ENCODE assay signal across 8 cellular contexts in the genomic region with DNA sequence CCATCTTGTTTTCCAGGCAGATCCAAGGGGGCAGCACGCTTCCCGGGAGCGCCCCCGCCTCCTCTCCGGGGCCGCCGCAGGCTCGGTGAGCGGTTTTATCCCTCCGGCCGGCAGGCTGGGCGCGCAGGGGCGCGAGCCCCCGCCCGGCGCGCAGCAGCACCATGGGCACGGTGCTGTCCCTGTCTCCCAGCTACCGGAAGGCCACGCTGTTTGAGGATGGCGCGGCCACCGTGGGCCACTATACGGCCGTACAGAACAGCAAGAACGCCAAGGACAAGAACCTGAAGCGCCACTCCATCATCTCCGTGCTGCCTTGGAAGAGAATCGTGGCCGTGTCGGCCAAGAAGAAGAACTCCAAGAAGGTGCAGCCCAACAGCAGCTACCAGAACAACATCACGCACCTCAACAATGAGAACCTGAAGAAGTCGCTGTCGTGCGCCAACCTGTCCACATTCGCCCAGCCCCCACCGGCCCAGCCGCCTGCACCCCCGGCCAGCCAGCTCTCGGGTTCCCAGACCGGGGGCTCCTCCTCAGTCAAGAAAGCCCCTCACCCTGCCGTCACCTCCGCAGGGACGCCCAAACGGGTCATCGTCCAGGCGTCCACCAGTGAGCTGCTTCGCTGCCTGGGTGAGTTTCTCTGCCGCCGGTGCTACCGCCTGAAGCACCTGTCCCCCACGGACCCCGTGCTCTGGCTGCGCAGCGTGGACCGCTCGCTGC. TPM values are rescaled to one million over a fixed set of nuclear protein-coding genes. Genes with fewer than 3 reads are reported as not detected.
DNase-seq lines count a peak whose midpoint lies in the region; ATAC-seq and TF ChIP-seq lines count a peak whose summit lies in the region.

No MANE protein-coding gene starts in this region.

- H3K27ac ChIP-seq in A673 (ENCODE audit: low read depth, low read length, poor library complexity, severe bottlenecking) (no peak overlapping the region), PC-9 (no peak overlapping the region), mesendoderm (ENCODE audit: low read depth, low read length) (peak overlapping the region; percentile 40), upper lobe of right lung (no peak overlapping the region)

- no peak overlapping the region for H2BK15ac ChIP-seq in mesendoderm (replicated peaks; ENCODE audit: low read depth)

- peak overlapping the region; percentile 98 for H3K4me2 ChIP-seq in PC-9
- peak overlapping the region; percentile 90 for H3K4me2 ChIP-seq in mesendoderm (ENCODE audit: low read length)

- H3K56ac ChIP-seq in mesendoderm (ENCODE audit: low read length): peak overlapping the region; percentile 64

- BruUV-seq in A673 (replicated peaks; lab: Mats Ljungman, UMichigan) (TSS peak; percentile 15), PC-9 (replicated peaks; lab: Mats Ljungman, UMichigan) (TSS peak; percentile 32)

- TF ChIP-seq CTCF in A673 (conservative IDR thresholded peaks at IDR 0.05; ENCODE audit: low read depth, low read length): no peak
- TF ChIP-seq CTCF in GM13976 (IDR thresholded peaks at IDR 0.05; ENCODE audit: borderline replicate concordance, control extremely low read depth, extremely low read depth, insufficient read depth, missing control alignments): no peak
- TF ChIP-seq CTCF in PC-9 (conservative IDR thresholded peaks at IDR 0.05): no peak
- TF ChIP-seq CTCF in cardiac fibroblast (IDR thresholded peaks at IDR 0.05; ENCODE audit: low read depth, low read length): no peak
- no peak for TF ChIP-seq CTCF in upper lobe of right lung (IDR thresholded peaks at IDR 0.05)

- WGBS in mesendoderm (ENCODE audit: extremely low coverage, insufficient coverage, low lambda C conversion rate): no CpG with 5 or more reads among the region's 59 CpGs

- no peaks in the 10 kb centered on the region for H3K79me2 ChIP-seq in PC-9 (ENCODE audit: low read depth)
- H3K79me2 ChIP-seq in mesendoderm (ENCODE audit: control insufficient read depth, insufficient read depth, low read length): peaks cover 5% of the 10 kb centered on the region

- H2BK5ac ChIP-seq in mesendoderm (ENCODE audit: low read length): no peak overlapping the region

- no peak for ATAC-seq in upper lobe of right lung
- no peak for ATAC-seq in GM18867 (IDR thresholded peaks at IDR 0.05; ENCODE audit: unreplicated experiment)
- ATAC-seq in HG03354 (IDR thresholded peaks at IDR 0.05; ENCODE audit: poor library complexity, severe bottlenecking, unreplicated experiment): no peak

- H3K4me3 ChIP-seq in A673 (ENCODE audit: low read depth, low read length, poor library complexity, severe bottlenecking): peak overlapping the region; percentile 51
- peak overlapping the region; percentile 68; the same call in 1 of the 2 replicates for H3K4me3 ChIP-seq in PC-9
- H3K4me3 ChIP-seq in cardiac fibroblast (replicated peaks in 1 of 2; ENCODE audit: low read depth in 2 of 2, low read length in 2 of 2): peak overlapping the region; percentile 44 to 59
- peak overlapping the region; percentile 12 for H3K4me3 ChIP-seq in mesendoderm (ENCODE audit: low read length)
- H3K4me3 ChIP-seq in upper lobe of right lung: peak overlapping the region; percentile 53

- H3K79me1 ChIP-seq in mesendoderm (ENCODE audit: low read length): peaks cover 10% of the 10 kb centered on the region

- POLR2A ChIA-PET in A673 (lab: Charles Lee; ENCODE audit: low non-redundant PET): no interaction called here
- POLR2A ChIA-PET in PC-9 (lab: Charles Lee; ENCODE audit: unreplicated experiment): interaction anchor here (0.6 kb wide), 2 partner anchors 44 to 179 kb away, joined by 3 to 8 read pairs; a partner anchor contains a TSS

- H3K9me3 ChIP-seq in A673 (ENCODE audit: low read depth, low read length, poor library complexity, severe bottlenecking): no peaks in the 10 kb centered on the region
- H3K9me3 ChIP-seq in PC-9 (ENCODE audit: insufficient read depth, low read depth): no peaks in the 10 kb centered on the region
- no peaks in the 10 kb centered on the region for H3K9me3 ChIP-seq in upper lobe of right lung

- H3K9ac ChIP-seq in mesendoderm (ENCODE audit: low read length): peak overlapping the region; percentile 70

- H3K23ac ChIP-seq in mesendoderm (ENCODE audit: low read length): no peak overlapping the region

- DNase-seq in A673 (ENCODE audit: low spot score): no peak
- peak; percentile 66 for DNase-seq in GM13976 (ENCODE audit: low spot score)
- no peak for DNase-seq in PC-9
- peak; percentile 12 to 13 for DNase-seq in cardiac fibroblast (ENCODE audit: low read depth in 2 of 2)
- peak; percentile 44 for DNase-seq in mesendoderm
- DNase-seq in upper lobe of right lung: peak; percentile 63

- peaks cover 11% of the 10 kb centered on the region for H3K4me1 ChIP-seq in A673 (ENCODE audit: insufficient read depth, low read length, poor library complexity, severe bottlenecking)
- peaks cover 8% of the 10 kb centered on the region; the same call in 1 of the 2 replicates for H3K4me1 ChIP-seq in PC-9 (replicated peaks; ENCODE audit: insufficient read depth)
- peaks cover 19% of the 10 kb centered on the region for H3K4me1 ChIP-seq in mesendoderm (ENCODE audit: control insufficient read depth, low read depth, low read length)
- H3K4me1 ChIP-seq in upper lobe of right lung: peaks cover 17% of the 10 kb centered on the region

- H3K4ac ChIP-seq in mesendoderm (ENCODE audit: low read depth, low read length): peak overlapping the region; percentile 92

- in situ Hi-C loops in GM13976 (cut with MboI; ENCODE audit: low sequenced_read_pairs, unreplicated experiment): loop anchor here (10.0 kb wide), 1 partner anchor 277 kb away; no protein-coding TSS in a partner anchor

- no peak overlapping the region for H4K8ac ChIP-seq in mesendoderm (ENCODE audit: low read depth, low read length)

- H3F3A ChIP-seq in PC-9 (ENCODE audit: insufficient read depth, low read depth): peaks cover 37% of the 10 kb centered on the region

- CTCF ChIA-PET in A673 (lab: Charles Lee) (interaction anchor here (1.4 kb wide), 1 partner anchor 43 kb away, joined by 4 read pairs; a partner anchor contains a TSS), PC-9 (lab: Charles Lee) (interaction anchor here (0.9 kb wide), 1 partner anchor 10 kb away, joined by 5 read pairs; no protein-coding TSS in a partner anchor)

- H4K20me1 ChIP-seq in PC-9 (ENCODE audit: insufficient read depth): peaks cover 4% of the 10 kb centered on the region; the same call in 1 of the 2 replicates

- H2AK5ac ChIP-seq in mesendoderm (ENCODE audit: low read length): no peak overlapping the region

- H3K9me2 ChIP-seq in PC-9 (ENCODE audit: insufficient read depth): no peaks in the 10 kb centered on the region

- intact Hi-C loops in A673 (cut with micrococcal nuclease; ENCODE audit: unreplicated experiment): no loop called here
- intact Hi-C loops in PC-9 (cut with micrococcal nuclease; ENCODE audit: unreplicated experiment): no loop called here
- intact Hi-C loops in upper lobe of right lung (cut with DNase I): no loop called here

- H3K27me3 ChIP-seq in A673 (replicated peaks; ENCODE audit: insufficient read depth, low read depth, low read length, poor library complexity): no peaks in the 10 kb centered on the region
- no peaks in the 10 kb centered on the region for H3K27me3 ChIP-seq in PC-9 (ENCODE audit: insufficient read depth, low read depth)
- no peaks in the 10 kb centered on the region for H3K27me3 ChIP-seq in mesendoderm (ENCODE audit: insufficient read depth, low read length, poor library complexity)
- no peaks in the 10 kb centered on the region for H3K27me3 ChIP-seq in upper lobe of right lung

- H3K36me3 ChIP-seq in A673 (ENCODE audit: insufficient read depth, low read length, poor library complexity, severe bottlenecking): no peaks in the 10 kb centered on the region
- H3K36me3 ChIP-seq in PC-9 (ENCODE audit: low read depth): peaks cover 4% of the 10 kb centered on the region; the same call in 1 of the 2 replicates
- H3K36me3 ChIP-seq in mesendoderm (ENCODE audit: control insufficient read depth, insufficient read depth, low read length): no peaks in the 10 kb centered on the region
- peaks cover 4% of the 10 kb centered on the region for H3K36me3 ChIP-seq in upper lobe of right lung

- H2AFZ ChIP-seq in PC-9: peak overlapping the region; percentile 85

- H3K18ac ChIP-seq in mesendoderm (ENCODE audit: low read length): peak overlapping the region; percentile 91

- no peak overlapping the region for H4K5ac ChIP-seq in mesendoderm (ENCODE audit: low read length)

- no peak overlapping the region for H2BK120ac ChIP-seq in mesendoderm (ENCODE audit: low read depth, low read length)

RNA-seq across cellular contexts. Expression of a gene that starts 0.8 kb away (rescaled TPM):
- total RNA-seq in A673 (2021): 3.9 and 5.1 TPM in 2 replicates
- total RNA-seq in PC-9 (2021): 1.8 and 2.1 TPM in 2 replicates
- 4.6 TPM for polyA plus RNA-seq in mesendoderm (2013, experiment 1 of 2)
- 4.5 TPM for polyA plus RNA-seq in mesendoderm (2013, experiment 2 of 2)
- 1.6 TPM for total RNA-seq in upper lobe of right lung

RNA-seq across cellular contexts. Expression of a gene that starts 43.3 kb away (rescaled TPM):
- 195 and 213 TPM in 2 replicates for total RNA-seq in A673 (2021)
- total RNA-seq in PC-9 (2021): 145 and 149 TPM in 2 replicates
- polyA plus RNA-seq in mesendoderm (2013, experiment 1 of 2): 188 TPM
- polyA plus RNA-seq in mesendoderm (2013, experiment 2 of 2): 199 TPM
- total RNA-seq in upper lobe of right lung: 62.8 TPM

Comparison
In these comparisons a context has a peak if more than half of its experiments do, and no peak if none do; other contexts are left out.
1. DNase-seq: peak in GM13976 (single experiment), cardiac fibroblast (2 of 2), mesendoderm (single experiment) and upper lobe of right lung (single experiment); none in A673 (single experiment) and PC-9 (0 of 2).
2. H3K4me3 ChIP-seq: peak in every context shown above with its lines; median percentile 68 in PC-9; 53 in upper lobe of right lung; 52 in cardiac fibroblast; 51 in A673; 12 in mesendoderm.